13 cellular contexts compared by ENCODE assay signal in the genomic region with DNA sequence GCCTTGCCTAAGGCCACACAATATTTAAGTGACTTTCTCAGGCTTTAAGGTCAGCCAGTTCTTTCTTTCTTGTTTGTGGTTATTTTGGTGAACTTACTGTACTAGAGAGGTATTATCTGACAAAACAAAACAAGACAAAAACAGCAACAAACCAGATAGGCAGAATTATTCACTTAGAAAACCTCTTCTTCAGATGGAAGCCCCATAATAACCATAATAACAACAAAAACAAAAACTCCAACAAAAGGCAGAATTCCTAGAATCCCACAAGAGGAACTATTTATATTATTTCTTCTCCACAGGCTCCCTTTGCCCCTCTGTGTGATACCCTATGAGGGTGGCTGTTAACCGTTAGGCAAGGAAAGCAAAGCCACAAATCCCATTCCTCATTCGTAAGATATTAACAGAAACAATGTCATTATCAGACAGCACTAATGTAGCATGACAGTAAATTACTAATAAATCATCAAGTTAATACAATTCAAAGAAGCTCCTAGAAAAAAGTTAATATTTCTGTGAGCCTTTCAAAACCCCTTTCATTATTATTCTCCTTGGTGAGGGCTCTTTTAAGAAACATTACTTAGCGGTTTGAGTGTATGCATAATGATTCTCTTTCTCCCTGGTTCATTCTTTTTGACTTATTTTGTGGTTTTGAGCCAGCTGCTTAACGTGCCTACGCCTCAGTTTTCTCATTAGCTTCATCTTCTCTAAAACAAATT.
DNase-seq lines count a peak whose midpoint lies in the region; ATAC-seq, FAIRE-seq and TF ChIP-seq lines count a peak whose summit lies in the region.
"Had no signal": no experiment of that assay in that cellular context is flagged by ENCODE, and none has a peak within 500 bp of the region (broad histone marks: within the 10 kb centered on the region; RNA-seq: fewer than 3 reads in every experiment).

No MANE protein-coding gene starts in this region.

- FAIRE-seq in urothelium cell line (lab: Jason Lieb, UNC): no peak

- no peaks in the 10 kb centered on the region for H4K20me1 ChIP-seq in OCI-LY1 (ENCODE audit: insufficient read depth, low read length)

- peak; percentile 87 for ATAC-seq in HG02973 (IDR thresholded peaks at IDR 0.05; ENCODE audit: unreplicated experiment)
- peak; percentile 53 for ATAC-seq in stimulated activated effector memory CD8-positive, alpha-beta T cell treated with anti-CD3 and anti-CD28 coated beads, Interleukin-12 subunit alpha, Interleukin-12 subunit beta, amount 100 ng/mL, for 72 hours
- ATAC-seq: PC-3 had no signal

- no peak overlapping the region for H2AFZ ChIP-seq in OCI-LY1 (ENCODE audit: low read length)

- H3K79me2 ChIP-seq in OCI-LY1 (ENCODE audit: insufficient read depth, low read length): no peaks in the 10 kb centered on the region

- TF ChIP-seq CTCF in MCF 10A (IDR thresholded peaks at IDR 0.05; ENCODE audit: unreplicated experiment) (no peak), breast epithelium (IDR thresholded peaks at IDR 0.05) (no peak), OCI-LY1 (IDR thresholded peaks at IDR 0.05; ENCODE audit: low read length) (no peak)

- H3F3A ChIP-seq in OCI-LY1 (ENCODE audit: insufficient read depth, low read length): no peaks in the 10 kb centered on the region

- H3K27me3 ChIP-seq in breast epithelium (no peaks in the 10 kb centered on the region), OCI-LY1 (ENCODE audit: insufficient read depth, low read length) (no peaks in the 10 kb centered on the region)

- H3K36me3 ChIP-seq in breast epithelium: no peaks in the 10 kb centered on the region
- H3K36me3 ChIP-seq in OCI-LY1 (ENCODE audit: insufficient read depth, low read length): peaks cover 8% of the 10 kb centered on the region; the same call in 1 of the 2 replicates

- H3K4me1 ChIP-seq in breast epithelium: no peaks in the 10 kb centered on the region
- peaks cover 60% of the 10 kb centered on the region for H3K4me1 ChIP-seq in OCI-LY1 (ENCODE audit: insufficient read depth, low read length, severe bottlenecking)

- DNase-seq in MCF 10A (ENCODE audit: unreplicated experiment): no peak
- no peak for DNase-seq in breast epithelium (ENCODE audit: low spot score in 2 of 2)
- DNase-seq in stimulated activated effector memory CD8-positive, alpha-beta T cell treated with anti-CD3 and anti-CD28 coated beads, Interleukin-12 subunit alpha, Interleukin-12 subunit beta, amount 100 ng/mL, for 72 hours (ENCODE audit: low spot score in 2 of 2): no peak
- no peak for DNase-seq in urothelium cell line (ENCODE audit: low spot score)
- no peak for DNase-seq in cerebellar cortex (ENCODE audit: low spot score)
- no peak for DNase-seq in H4 (ENCODE audit: low spot score)
- DNase-seq: activated CD4-positive, alpha-beta memory T cell treated with anti-CD3 and anti-CD28 coated beads, Interleukin-2, amount 10 ng/mL, durations not matched to agents 7 days and 5 days; central memory CD4-positive, alpha-beta T cell; PC-3 had no signal

- no peak overlapping the region for H3K4me3 Mint-ChIP-seq in MCF 10A (ENCODE audit: unreplicated experiment)
- no peak overlapping the region for H3K4me3 Mint-ChIP-seq in stimulated activated effector memory CD8-positive, alpha-beta T cell treated with anti-CD3 and anti-CD28 coated beads, Interleukin-12 subunit alpha, Interleukin-12 subunit beta, amount 100 ng/mL, for 72 hours
- H3K4me3 Mint-ChIP-seq: activated CD4-positive, alpha-beta memory T cell treated with anti-CD3 and anti-CD28 coated beads, Interleukin-2, amount 10 ng/mL, durations not matched to agents 7 days and 5 days; neural crest cell had no signal

- TF ChIP-seq POLR2A in breast epithelium (IDR thresholded peaks at IDR 0.05): no peak

- H3K27ac ChIP-seq in breast epithelium (no peak overlapping the region), OCI-LY1 (ENCODE audit: low read depth, low read length, poor library complexity, severe bottlenecking) (peak overlapping the region; percentile 69)
- H3K27ac ChIP-seq: 22Rv1 had no signal

- peak overlapping the region; percentile 27 for H3K27ac Mint-ChIP-seq in MCF 10A (ENCODE audit: low read depth, unreplicated experiment)
- no peak overlapping the region for H3K27ac Mint-ChIP-seq in stimulated activated effector memory CD8-positive, alpha-beta T cell treated with anti-CD3 and anti-CD28 coated beads, Interleukin-12 subunit alpha, Interleukin-12 subunit beta, amount 100 ng/mL, for 72 hours
- H3K27ac Mint-ChIP-seq: activated CD4-positive, alpha-beta memory T cell treated with anti-CD3 and anti-CD28 coated beads, Interleukin-2, amount 10 ng/mL, durations not matched to agents 7 days and 5 days had no signal

- no TSS peak for BruUV-seq in MCF 10A (replicated peaks; lab: Mats Ljungman, UMichigan)

- CTCF ChIA-PET in MCF 10A (lab: Yijun Ruan, JAX): interaction anchor here (0.6 to 0.7 kb wide), 2 partner anchors 276 to 1127 kb away, joined by 3 to 4 read pairs; no protein-coding TSS in a partner anchor

- H3K4me3 ChIP-seq in breast epithelium (no peak overlapping the region), OCI-LY1 (ENCODE audit: low read depth, low read length, poor library complexity, severe bottlenecking) (no peak overlapping the region)

- H3K27me3 Mint-ChIP-seq in MCF 10A (ENCODE audit: insufficient read depth, unreplicated experiment): no peaks in the 10 kb centered on the region

- H3K9me3 ChIP-seq in breast epithelium: no peaks in the 10 kb centered on the region
- no peaks in the 10 kb centered on the region for H3K9me3 ChIP-seq in OCI-LY1 (ENCODE audit: low read length)

- peak overlapping the region; percentile 25 for H3K4me2 ChIP-seq in OCI-LY1 (ENCODE audit: low read length)

- peaks cover 27% of the 10 kb centered on the region for H3K36me3 Mint-ChIP-seq in MCF 10A (ENCODE audit: insufficient read depth, unreplicated experiment)
- no peaks in the 10 kb centered on the region for H3K36me3 Mint-ChIP-seq in stimulated activated effector memory CD8-positive, alpha-beta T cell treated with anti-CD3 and anti-CD28 coated beads, Interleukin-12 subunit alpha, Interleukin-12 subunit beta, amount 100 ng/mL, for 72 hours

- H3K9me3 Mint-ChIP-seq in MCF 10A (ENCODE audit: unreplicated experiment): no peaks in the 10 kb centered on the region
- no peaks in the 10 kb centered on the region for H3K9me3 Mint-ChIP-seq in stimulated activated effector memory CD8-positive, alpha-beta T cell treated with anti-CD3 and anti-CD28 coated beads, Interleukin-12 subunit alpha, Interleukin-12 subunit beta, amount 100 ng/mL, for 72 hours
- H3K9me3 Mint-ChIP-seq: activated CD4-positive, alpha-beta memory T cell treated with anti-CD3 and anti-CD28 coated beads, Interleukin-2, amount 10 ng/mL, durations not matched to agents 7 days and 5 days; neural crest cell had no signal

- H3K4me1 Mint-ChIP-seq in MCF 10A (ENCODE audit: insufficient read depth, unreplicated experiment): peaks cover 31% of the 10 kb centered on the region
- peaks cover 11% of the 10 kb centered on the region for H3K4me1 Mint-ChIP-seq in stimulated activated effector memory CD8-positive, alpha-beta T cell treated with anti-CD3 and anti-CD28 coated beads, Interleukin-12 subunit alpha, Interleukin-12 subunit beta, amount 100 ng/mL, for 72 hours

- intact Hi-C loops in MCF 10A (cut with micrococcal nuclease) (no loop called here), breast epithelium (cut with DNase I; ENCODE audit: low total_unique reads) (no loop called here)

- POLR2A ChIA-PET in MCF 10A (lab: Yijun Ruan, JAX): interaction anchor here (0.6 to 1.0 kb wide), 4 partner anchors 9 to 1497 kb away, joined by 3 read pairs; no protein-coding TSS in a partner anchor

- no peaks in the 10 kb centered on the region for H3K9me2 ChIP-seq in OCI-LY1 (ENCODE audit: low read depth, low read length)

- peak overlapping the region; percentile 16 for H3K9ac ChIP-seq in OCI-LY1 (ENCODE audit: low read length)
